1 cellular context compared by ENCODE assay signal in genomic region chr1:161059293-161059692, GRCh38.
TF ChIP-seq lines count a peak whose summit lies in the region.

No MANE protein-coding gene starts in this region.

TF ChIP-seq in GM23338, 12 proteins besides CTCF, POLR2A, EP300 and RAD21 (continued from another document):
- TF ChIP-seq REST (IDR thresholded peaks at IDR 0.05; ENCODE audit: unreplicated experiment) (no peak), NANOG (IDR thresholded peaks at IDR 0.05; ENCODE audit: borderline replicate concordance) (no peak), EZH2phosphoT487 (IDR thresholded peaks at IDR 0.05; ENCODE audit: unreplicated experiment) (no peak), JUNB (IDR thresholded peaks at IDR 0.05; ENCODE audit: unreplicated experiment) (no peak), EZH2 (IDR thresholded peaks at IDR 0.05; ENCODE audit: low read depth, unreplicated experiment) (no peak)
- TF ChIP-seq, protein P1, sequence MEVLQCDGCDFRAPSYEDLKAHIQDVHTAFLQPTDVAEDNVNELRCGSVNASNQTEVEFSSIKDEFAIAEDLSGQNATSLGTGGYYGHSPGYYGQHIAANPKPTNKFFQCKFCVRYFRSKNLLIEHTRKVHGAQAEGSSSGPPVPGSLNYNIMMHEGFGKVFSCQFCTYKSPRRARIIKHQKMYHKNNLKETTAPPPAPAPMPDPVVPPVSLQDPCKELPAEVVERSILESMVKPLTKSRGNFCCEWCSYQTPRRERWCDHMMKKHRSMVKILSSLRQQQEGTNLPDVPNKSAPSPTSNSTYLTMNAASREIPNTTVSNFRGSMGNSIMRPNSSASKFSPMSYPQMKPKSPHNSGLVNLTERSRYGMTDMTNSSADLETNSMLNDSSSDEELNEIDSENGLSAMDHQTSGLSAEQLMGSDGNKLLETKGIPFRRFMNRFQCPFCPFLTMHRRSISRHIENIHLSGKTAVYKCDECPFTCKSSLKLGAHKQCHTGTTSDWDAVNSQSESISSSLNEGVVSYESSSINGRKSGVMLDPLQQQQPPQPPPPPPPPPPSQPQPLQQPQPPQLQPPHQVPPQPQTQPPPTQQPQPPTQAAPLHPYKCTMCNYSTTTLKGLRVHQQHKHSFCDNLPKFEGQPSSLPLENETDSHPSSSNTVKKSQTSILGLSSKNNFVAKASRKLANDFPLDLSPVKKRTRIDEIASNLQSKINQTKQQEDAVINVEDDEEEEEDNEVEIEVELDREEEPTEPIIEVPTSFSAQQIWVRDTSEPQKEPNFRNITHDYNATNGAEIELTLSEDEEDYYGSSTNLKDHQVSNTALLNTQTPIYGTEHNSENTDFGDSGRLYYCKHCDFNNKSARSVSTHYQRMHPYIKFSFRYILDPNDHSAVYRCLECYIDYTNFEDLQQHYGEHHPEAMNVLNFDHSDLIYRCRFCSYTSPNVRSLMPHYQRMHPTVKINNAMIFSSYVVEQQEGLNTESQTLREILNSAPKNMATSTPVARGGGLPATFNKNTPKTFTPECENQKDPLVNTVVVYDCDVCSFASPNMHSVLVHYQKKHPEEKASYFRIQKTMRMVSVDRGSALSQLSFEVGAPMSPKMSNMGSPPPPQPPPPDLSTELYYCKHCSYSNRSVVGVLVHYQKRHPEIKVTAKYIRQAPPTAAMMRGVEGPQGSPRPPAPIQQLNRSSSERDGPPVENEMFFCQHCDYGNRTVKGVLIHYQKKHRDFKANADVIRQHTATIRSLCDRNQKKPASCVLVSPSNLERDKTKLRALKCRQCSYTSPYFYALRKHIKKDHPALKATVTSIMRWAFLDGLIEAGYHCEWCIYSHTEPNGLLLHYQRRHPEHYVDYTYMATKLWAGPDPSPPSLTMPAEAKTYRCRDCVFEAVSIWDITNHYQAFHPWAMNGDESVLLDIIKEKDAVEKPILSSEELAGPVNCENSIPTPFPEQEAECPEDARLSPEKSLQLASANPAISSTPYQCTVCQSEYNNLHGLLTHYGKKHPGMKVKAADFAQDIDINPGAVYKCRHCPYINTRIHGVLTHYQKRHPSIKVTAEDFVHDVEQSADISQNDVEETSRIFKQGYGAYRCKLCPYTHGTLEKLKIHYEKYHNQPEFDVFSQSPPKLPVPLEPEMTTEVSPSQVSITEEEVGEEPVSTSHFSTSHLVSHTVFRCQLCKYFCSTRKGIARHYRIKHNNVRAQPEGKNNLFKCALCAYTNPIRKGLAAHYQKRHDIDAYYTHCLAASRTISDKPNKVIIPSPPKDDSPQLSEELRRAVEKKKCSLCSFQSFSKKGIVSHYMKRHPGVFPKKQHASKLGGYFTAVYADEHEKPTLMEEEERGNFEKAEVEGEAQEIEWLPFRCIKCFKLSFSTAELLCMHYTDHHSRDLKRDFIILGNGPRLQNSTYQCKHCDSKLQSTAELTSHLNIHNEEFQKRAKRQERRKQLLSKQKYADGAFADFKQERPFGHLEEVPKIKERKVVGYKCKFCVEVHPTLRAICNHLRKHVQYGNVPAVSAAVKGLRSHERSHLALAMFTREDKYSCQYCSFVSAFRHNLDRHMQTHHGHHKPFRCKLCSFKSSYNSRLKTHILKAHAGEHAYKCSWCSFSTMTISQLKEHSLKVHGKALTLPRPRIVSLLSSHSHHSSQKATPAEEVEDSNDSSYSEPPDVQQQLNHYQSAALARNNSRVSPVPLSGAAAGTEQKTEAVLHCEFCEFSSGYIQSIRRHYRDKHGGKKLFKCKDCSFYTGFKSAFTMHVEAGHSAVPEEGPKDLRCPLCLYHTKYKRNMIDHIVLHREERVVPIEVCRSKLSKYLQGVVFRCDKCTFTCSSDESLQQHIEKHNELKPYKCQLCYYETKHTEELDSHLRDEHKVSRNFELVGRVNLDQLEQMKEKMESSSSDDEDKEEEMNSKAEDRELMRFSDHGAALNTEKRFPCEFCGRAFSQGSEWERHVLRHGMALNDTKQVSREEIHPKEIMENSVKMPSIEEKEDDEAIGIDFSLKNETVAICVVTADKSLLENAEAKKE (CRISPR knock-in tag; IDR thresholded peaks at IDR 0.05): no peak
- TF ChIP-seq, protein P2, sequence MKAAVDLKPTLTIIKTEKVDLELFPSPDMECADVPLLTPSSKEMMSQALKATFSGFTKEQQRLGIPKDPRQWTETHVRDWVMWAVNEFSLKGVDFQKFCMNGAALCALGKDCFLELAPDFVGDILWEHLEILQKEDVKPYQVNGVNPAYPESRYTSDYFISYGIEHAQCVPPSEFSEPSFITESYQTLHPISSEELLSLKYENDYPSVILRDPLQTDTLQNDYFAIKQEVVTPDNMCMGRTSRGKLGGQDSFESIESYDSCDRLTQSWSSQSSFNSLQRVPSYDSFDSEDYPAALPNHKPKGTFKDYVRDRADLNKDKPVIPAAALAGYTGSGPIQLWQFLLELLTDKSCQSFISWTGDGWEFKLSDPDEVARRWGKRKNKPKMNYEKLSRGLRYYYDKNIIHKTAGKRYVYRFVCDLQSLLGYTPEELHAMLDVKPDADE (IDR thresholded peaks at IDR 0.05): no peak
